Comparison of ENCODE assay signal across 18 cellular contexts in the genomic region with DNA sequence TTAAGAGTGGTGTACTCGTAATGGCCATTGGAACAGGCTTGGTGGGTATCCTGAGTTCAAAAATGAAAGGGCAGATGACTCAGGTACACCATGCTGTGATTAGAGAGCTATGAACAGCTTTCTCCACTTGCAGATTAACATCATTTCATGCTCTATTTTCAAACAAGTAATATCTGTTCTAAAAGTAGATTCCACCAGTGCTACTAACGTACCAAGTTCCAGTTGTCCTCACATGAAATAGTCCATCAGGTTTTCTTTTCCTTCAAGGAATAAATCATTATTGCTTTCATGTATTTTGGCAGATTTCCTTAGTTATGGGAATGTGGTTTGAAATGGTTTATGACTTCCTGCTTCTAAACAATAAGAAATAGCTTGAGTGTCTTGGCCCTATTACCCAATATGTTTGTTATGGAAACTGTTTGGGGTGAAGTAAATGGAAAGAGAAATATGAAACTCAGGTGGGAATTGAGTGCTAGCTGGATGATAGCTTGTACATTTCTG. TPM values are rescaled to one million over a fixed set of nuclear protein-coding genes. Genes with fewer than 3 reads are reported as not detected.
DNase-seq lines count a peak whose midpoint lies in the region; ATAC-seq and TF ChIP-seq lines count a peak whose summit lies in the region.
"Had no signal": no experiment of that assay in that cellular context is flagged by ENCODE, and none has a peak within 500 bp of the region (broad histone marks: within the 10 kb centered on the region; RNA-seq: fewer than 3 reads in every experiment).

No MANE protein-coding gene starts in this region.

- H3K79me1 ChIP-seq in IMR-90 (ENCODE audit: low read depth in 1 of 2, low read length in 2 of 2) = peaks cover 0 to 4% of the 10 kb centered on the region in 2 experiments; a peak in 1 of 4 replicates

- no peak overlapping the region for H2AK5ac ChIP-seq in IMR-90 (ENCODE audit: low read depth, low read length)

- H3K9ac ChIP-seq in IMR-90 (ENCODE audit: low read depth, low read length) = no peak overlapping the region

- CTCF ChIA-PET in IMR-90 (lab: Yijun Ruan, JAX) = no interaction called here

- no peak overlapping the region for H3K4me3 ChIP-seq in AG10803 (ENCODE audit: low read length)
- no peak overlapping the region for H3K4me3 ChIP-seq in IMR-90 (ENCODE audit: insufficient read depth, low read depth, low read length)
- H3K4me3 ChIP-seq in astrocyte of the spinal cord (ENCODE audit: low read depth, low read length) = no peak overlapping the region
- H3K4me3 ChIP-seq in lower lobe of right lung = no peak overlapping the region
- no peak overlapping the region for H3K4me3 ChIP-seq in thyroid gland (replicated peaks in 1 of 3)

- TF ChIP-seq RAD21 in IMR-90 (IDR thresholded peaks at IDR 0.05; ENCODE audit: low read length) = no peak

- H3K27ac ChIP-seq in IMR-90 (ENCODE audit: insufficient read depth, low read length) = no peak overlapping the region
- no peak overlapping the region for H3K27ac ChIP-seq in lower lobe of right lung
- H3K27ac ChIP-seq in thyroid gland = no peak overlapping the region

- ATAC-seq in IMR-90 (ENCODE audit: low read depth) (peak; percentile 17; the same call in 1 of the 2 replicates), lower lobe of right lung (no peak)
- ATAC-seq: activated T-helper 17 cell treated with anti-CD3 and anti-CD28 coated beads, Interleukin-2, amount 50 U/mL, for 72 hours; stimulated activated naive CD8-positive, alpha-beta T cell treated with anti-CD3 and anti-CD28 coated beads, Interleukin-15, Interleukin-2, amounts not matched to agents 100 U/mL and 50 U/mL, for 24 hours; T-helper 17 cell had no signal

- dilution Hi-C loops in IMR-90 (cut with HindIII; ENCODE audit: low sequenced_read_pairs, unreplicated experiment) = no loop called here

- peaks cover 3% of the 10 kb centered on the region; the same call in 1 of the 2 replicates for H3K4me1 ChIP-seq in IMR-90 (ENCODE audit: control insufficient read depth, insufficient read depth, low read length)
- H3K4me1 ChIP-seq in lower lobe of right lung = peaks cover 4% of the 10 kb centered on the region
- peaks cover 7% of the 10 kb centered on the region in 2 donors for H3K4me1 ChIP-seq in thyroid gland

- no peak overlapping the region for H4K91ac ChIP-seq in IMR-90 (ENCODE audit: insufficient read depth, low read depth, low read length)

- H3K9me1 ChIP-seq in IMR-90 (ENCODE audit: insufficient read depth, low read length) = no peaks in the 10 kb centered on the region

- H3K36me3 ChIP-seq in IMR-90 (ENCODE audit: control insufficient read depth, insufficient read depth, low read length) = no peaks in the 10 kb centered on the region
- no peaks in the 10 kb centered on the region for H3K36me3 ChIP-seq in lower lobe of right lung
- no peaks in the 10 kb centered on the region for H3K36me3 ChIP-seq in thyroid gland

- H2BK5ac ChIP-seq in IMR-90 (ENCODE audit: low read depth, low read length, poor library complexity, severe bottlenecking) = no peak overlapping the region

- POLR2A ChIA-PET in IMR-90 (lab: Charles Lee; ENCODE audit: unreplicated experiment) = no interaction called here

- no peak overlapping the region for H3K4ac ChIP-seq in IMR-90 (ENCODE audit: low read depth, low read length)

- DNase-seq in AG10803 (ENCODE audit: low read depth) (peak; percentile 6), IMR-90 (peak; percentile 41), astrocyte of the spinal cord (ENCODE audit: low read depth, low spot score) (peak; percentile 85), iPS-NIHi11 (ENCODE audit: low spot score) (peak; percentile 8), lower lobe of right lung (no peak), thyroid gland (no peak), NCI-H748 (lab: John Stamatoyannopoulos, UW; ENCODE audit: unreplicated experiment) (no peak), activated gamma-delta T cell treated with Interleukin-2 at 50 U/mL for 16 hours (no peak)
- DNase-seq: activated CD4-positive, alpha-beta T cell treated with anti-CD3 and anti-CD28 coated beads for 48 hours; central memory CD4-positive, alpha-beta T cell; DND-41; H9; KG1; NCI-H1694 treated with DMSO at 0.1 percent for 48 hours; retina; stimulated activated naive CD8-positive, alpha-beta T cell treated with anti-CD3 and anti-CD28 coated beads, Interleukin-15, Interleukin-2, amounts not matched to agents 100 U/mL and 50 U/mL, for 24 hours; T-helper 17 cell had no signal

- no peak overlapping the region for H3K18ac ChIP-seq in IMR-90 (ENCODE audit: low read depth, low read length)

- H3K4me2 ChIP-seq in IMR-90 (ENCODE audit: low read depth, low read length) = peak overlapping the region; percentile 81

- no peak overlapping the region for H4K8ac ChIP-seq in IMR-90 (ENCODE audit: low read depth in 2 of 2, low read length in 2 of 2)

- H3K56ac ChIP-seq in IMR-90 (ENCODE audit: extremely low read depth, insufficient read depth, low read length) = no peak overlapping the region

- no CpG with 5 or more reads among the region's 2 CpGs for WGBS in IMR-90 (ENCODE audit: extremely low coverage in 2 of 2, insufficient read length in 1 of 2), 2 experiments
- WGBS in thyroid gland, 2 donors = 80 to 82% methylated on average over 2 of the region's 2 CpGs

- H4K5ac ChIP-seq in IMR-90 (ENCODE audit: low read depth, low read length) = no peak overlapping the region

- intact Hi-C loops in IMR-90 (cut with micrococcal nuclease) (no loop called here), lower lobe of right lung (cut with DNase I) (no loop called here), thyroid gland (cut with DNase I) (loop anchor here (10.0 kb wide), 1 partner anchor 45 kb away; a partner anchor contains a TSS)

- H3K9me3 ChIP-seq in IMR-90 (ENCODE audit: control insufficient read depth, insufficient read depth, low read length) (no peaks in the 10 kb centered on the region), lower lobe of right lung (no peaks in the 10 kb centered on the region), thyroid gland (no peaks in the 10 kb centered on the region)

- no peak overlapping the region for H2BK20ac ChIP-seq in IMR-90 (ENCODE audit: low read depth, low read length)

- no peak for TF ChIP-seq CTCF in AG10803 (conservative IDR thresholded peaks at IDR 0.05; ENCODE audit: low read length)
- no peak for TF ChIP-seq CTCF in IMR-90 (conservative IDR thresholded peaks at IDR 0.05; ENCODE audit: low read depth, low read length)
- TF ChIP-seq CTCF in astrocyte of the spinal cord (IDR thresholded peaks at IDR 0.05; ENCODE audit: low read depth, low read length) = no peak
- no peak for TF ChIP-seq CTCF in lower lobe of right lung (IDR thresholded peaks at IDR 0.05)
- no peak for TF ChIP-seq CTCF in thyroid gland (IDR thresholded peaks at IDR 0.05)

- no peak overlapping the region for H2AK9ac ChIP-seq in IMR-90 (replicated peaks; ENCODE audit: low read depth, low read length, poor library complexity)

- no peak overlapping the region for H2AFZ ChIP-seq in IMR-90 (replicated peaks; ENCODE audit: low read length, poor library complexity)

- H3K27me3 ChIP-seq in IMR-90 (ENCODE audit: control insufficient read depth, insufficient read depth, low read length) = no peaks in the 10 kb centered on the region
- no peaks in the 10 kb centered on the region for H3K27me3 ChIP-seq in lower lobe of right lung (ENCODE audit: low read depth)
- no peaks in the 10 kb centered on the region for H3K27me3 ChIP-seq in thyroid gland

- H2BK120ac ChIP-seq in IMR-90 (ENCODE audit: low read depth, low read length) = no peak overlapping the region

- BruUV-seq in IMR-90 (replicated peaks; lab: Mats Ljungman, UMichigan) = no TSS peak

- in situ Hi-C loops in IMR-90 (cut with MboI; ENCODE audit: low sequenced_read_pairs) (no loop called here), astrocyte of the spinal cord (cut with HindIII; ENCODE audit: low sequenced_read_pairs) (no loop called here)

- no peak overlapping the region for H2BK15ac ChIP-seq in IMR-90 (ENCODE audit: low read depth, low read length)

- H4K20me1 ChIP-seq in IMR-90 (ENCODE audit: insufficient read depth, low read length) = no peaks in the 10 kb centered on the region

- no peak overlapping the region for H3K23ac ChIP-seq in IMR-90 (ENCODE audit: low read depth, low read length)

- H3K14ac ChIP-seq in IMR-90 (replicated peaks; ENCODE audit: low read depth, low read length) = no peak overlapping the region

- no peak for TF ChIP-seq POLR2A in IMR-90 (IDR thresholded peaks at IDR 0.05; ENCODE audit: low read depth, low read length)
- no peak for TF ChIP-seq POLR2A in thyroid gland (IDR thresholded peaks at IDR 0.05)

TF ChIP-seq in IMR-90, 13 proteins besides CTCF, POLR2A, EP300 and RAD21:
- TF ChIP-seq SMC3 (IDR thresholded peaks at IDR 0.05; ENCODE audit: low read depth, low read length) (no peak), RCOR1 (IDR thresholded peaks at IDR 0.05; ENCODE audit: insufficient replicate concordance, low read length) (no peak), MAFK (IDR thresholded peaks at IDR 0.05; ENCODE audit: low read depth, low read length) (no peak), RFX5 (IDR thresholded peaks at IDR 0.05; ENCODE audit: low read depth, low read length) (no peak), NFE2L2 (IDR thresholded peaks at IDR 0.05; ENCODE audit: low read depth, low read length) (no peak), CHD1 (IDR thresholded peaks at IDR 0.05; ENCODE audit: low read depth, low read length) (no peak), CEBPB (IDR thresholded peaks at IDR 0.05; ENCODE audit: low read depth, low read length) (peak; percentile 73)
- TF ChIP-seq, protein P1, sequence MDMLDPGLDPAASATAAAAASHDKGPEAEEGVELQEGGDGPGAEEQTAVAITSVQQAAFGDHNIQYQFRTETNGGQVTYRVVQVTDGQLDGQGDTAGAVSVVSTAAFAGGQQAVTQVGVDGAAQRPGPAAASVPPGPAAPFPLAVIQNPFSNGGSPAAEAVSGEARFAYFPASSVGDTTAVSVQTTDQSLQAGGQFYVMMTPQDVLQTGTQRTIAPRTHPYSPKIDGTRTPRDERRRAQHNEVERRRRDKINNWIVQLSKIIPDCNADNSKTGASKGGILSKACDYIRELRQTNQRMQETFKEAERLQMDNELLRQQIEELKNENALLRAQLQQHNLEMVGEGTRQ (IDR thresholded peaks at IDR 0.05; ENCODE audit: low read depth, low read length) = no peak
TF ChIP-seq in IMR-90: peak in this region for 1.

RNA-seq across cellular contexts. Expression of a gene that starts 49.9 kb away (rescaled TPM):
- 42.8 and 44.1 TPM in 2 replicates for total RNA-seq in IMR-90 (2012; rRNA removed)
- polyA plus RNA-seq in IMR-90 (2012; rRNA removed) = 26.5 and 27.8 TPM in 2 replicates
- 11.3 and 18.3 TPM in 2 replicates for polyA plus RNA-seq in IMR-90 (2012; cell fraction: cytosol; rRNA removed)
- 12.4 and 13.8 TPM in 2 replicates for polyA plus RNA-seq in IMR-90 (2012; cell fraction: nucleus; rRNA removed; ENCODE audit: low replicate concordance)
- total RNA-seq in lower lobe of right lung = 4.7 TPM
- 10 to 100 TPM; 12.6 to 55.0 (median 40.0) TPM for total RNA-seq in thyroid gland
- total RNA-seq: activated T-helper 17 cell treated with anti-CD3 and anti-CD28 coated beads, Interleukin-2, amount 50 U/mL, for 72 hours; T-helper 17 cell had no signal

Comparison
In these comparisons a context has a peak if more than half of its experiments do, and no peak if none do; other contexts are left out.
1. DNase-seq: peak in AG10803 (single experiment), IMR-90 (single experiment), astrocyte of the spinal cord (single experiment) and iPS-NIHi11 (single experiment); none in lower lobe of right lung (single experiment), thyroid gland (0 of 2), NCI-H748 (single experiment) and activated gamma-delta T cell treated with Interleukin-2 at 50 U/mL for 16 hours (single experiment).